ENCODE assay signal across 19 cellular contexts in the genomic region with DNA sequence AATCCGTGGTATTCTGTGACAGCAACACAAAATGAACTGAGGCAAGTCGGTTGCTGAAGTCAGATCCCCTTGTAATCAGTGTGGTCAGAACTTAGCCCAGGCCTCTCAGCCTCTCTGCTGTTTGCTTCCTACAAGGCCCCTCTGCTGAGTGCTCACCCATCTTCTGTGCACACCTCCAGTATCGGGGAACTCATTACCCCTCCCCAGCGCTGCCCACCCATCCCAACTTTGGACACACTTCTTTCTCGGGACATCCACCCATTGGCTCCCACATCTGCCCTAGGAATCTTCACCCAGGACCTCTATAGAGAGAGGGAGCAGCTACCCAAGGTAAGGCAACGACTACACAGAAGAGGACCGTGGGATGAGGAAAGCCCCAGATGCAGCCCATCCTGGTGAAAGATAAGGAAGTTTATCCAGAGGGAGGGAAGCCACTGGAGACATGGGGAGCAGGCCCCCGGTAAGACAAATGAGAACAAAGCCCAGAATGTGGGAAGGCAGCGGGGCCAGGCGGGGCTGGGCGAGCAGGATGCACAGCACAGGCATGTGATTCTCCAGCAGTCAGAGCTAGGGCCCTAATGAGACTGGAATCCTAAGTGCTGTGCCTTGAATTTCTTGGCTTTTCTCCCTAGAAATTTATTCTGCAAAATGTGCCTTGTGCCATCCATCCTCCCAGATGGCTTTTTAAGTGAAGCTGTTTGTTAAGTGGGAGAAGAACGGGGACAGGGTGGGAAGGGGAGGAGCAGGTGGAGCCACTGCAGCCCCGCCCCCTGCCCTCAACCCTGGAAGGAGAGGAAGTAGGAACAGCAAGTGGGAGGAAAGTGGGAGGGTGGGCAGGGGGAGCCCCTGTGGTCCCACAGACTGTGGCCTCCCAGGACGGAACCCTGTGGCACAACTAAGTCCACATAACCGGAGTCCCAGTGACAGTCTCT.
DNase-seq lines count a peak whose midpoint lies in the region; ATAC-seq and TF ChIP-seq lines count a peak whose summit lies in the region.
"Had no signal": no experiment of that assay in that cellular context is flagged by ENCODE, and none has a peak within 500 bp of the region (broad histone marks: within the 10 kb centered on the region; RNA-seq: fewer than 3 reads in every experiment).

No MANE protein-coding gene starts in this region.

- no peak for TF ChIP-seq CTCF in neural progenitor cell (IDR thresholded peaks at IDR 0.05)
- no peak for TF ChIP-seq CTCF in stomach (IDR thresholded peaks at IDR 0.05)

- H3K9me3 ChIP-seq in neural progenitor cell (ENCODE audit: low read depth) (no peaks in the 10 kb centered on the region), stomach (no peaks in the 10 kb centered on the region)
- H3K9me3 ChIP-seq: Caco-2, Peyer's patch had no signal

- H4K20me1 ChIP-seq in neural progenitor cell (ENCODE audit: low read depth): no peaks in the 10 kb centered on the region
- H4K20me1 ChIP-seq: BLaER1 treated with 17β-estradiol and CSF1 and Interleukin-3, amounts not matched to agents 10 nM and 100 nM had no signal

- peaks cover 8% of the 10 kb centered on the region for H3K27me3 Mint-ChIP-seq in neural progenitor cell (ENCODE audit: insufficient read depth, low read depth)
- H3K27me3 Mint-ChIP-seq in stimulated activated naive CD8-positive, alpha-beta T cell treated with anti-CD3 and anti-CD28 coated beads, Interleukin-15, amount 100 ng/mL, for 72 hours: peaks cover 24% of the 10 kb centered on the region

- no peak overlapping the region for H3K4me2 ChIP-seq in neural progenitor cell
- H3K4me2 ChIP-seq: BLaER1 treated with 17β-estradiol and CSF1 and Interleukin-3, amounts not matched to agents 10 nM and 100 nM had no signal

- DNase-seq in H7: peak; percentile 51
- DNase-seq in ecto neural progenitor cell (ENCODE audit: low spot score): peak; percentile 43
- DNase-seq in neural progenitor cell (ENCODE audit: low spot score): no peak
- DNase-seq in stomach: peak; percentile 21
- DNase-seq in Ammon's horn (ENCODE audit: low spot score): no peak
- DNase-seq in dermis blood vessel endothelial cell: no peak
- no peak for DNase-seq in stimulated activated naive CD8-positive, alpha-beta T cell treated with anti-CD3 and anti-CD28 coated beads, Interleukin-15, amount 100 ng/mL, for 72 hours
- DNase-seq: Caco-2; CD4-positive, alpha-beta memory T cell; DMS153; GOT3; MG63; NCI-H1417; NCI-H187; NCI-H446; NCI-H526; Peyer's patch had no signal

- no peak for ATAC-seq in stimulated activated naive CD8-positive, alpha-beta T cell treated with anti-CD3 and anti-CD28 coated beads, Interleukin-15, amount 100 ng/mL, for 72 hours
- ATAC-seq: SK-N-SH treated with all-trans-retinoic acid at 6 μM for 48 hours had no signal

- H3K4me1 ChIP-seq in neural progenitor cell: peaks cover 5% of the 10 kb centered on the region
- no peaks in the 10 kb centered on the region for H3K4me1 ChIP-seq in stomach
- H3K4me1 ChIP-seq: BLaER1 treated with 17β-estradiol and CSF1 and Interleukin-3, amounts not matched to agents 10 nM and 100 nM; Caco-2; Peyer's patch had no signal

- intact Hi-C loops in stomach (cut with DNase I; ENCODE audit: low total_unique reads): no loop called here

- H3F3A ChIP-seq in neural progenitor cell (ENCODE audit: low read depth): no peaks in the 10 kb centered on the region

- H3K4me3 Mint-ChIP-seq in neural progenitor cell: peak overlapping the region; percentile 49
- H3K4me3 Mint-ChIP-seq in stimulated activated naive CD8-positive, alpha-beta T cell treated with anti-CD3 and anti-CD28 coated beads, Interleukin-15, amount 100 ng/mL, for 72 hours: no peak overlapping the region
- H3K4me3 Mint-ChIP-seq: CD4-positive, alpha-beta memory T cell had no signal

- peak overlapping the region; percentile 92 for H3K27ac Mint-ChIP-seq in neural progenitor cell
- no peak overlapping the region for H3K27ac Mint-ChIP-seq in stimulated activated naive CD8-positive, alpha-beta T cell treated with anti-CD3 and anti-CD28 coated beads, Interleukin-15, amount 100 ng/mL, for 72 hours
- H3K27ac Mint-ChIP-seq: CD4-positive, alpha-beta memory T cell had no signal

- H3K36me3 ChIP-seq in H7 (replicated peaks; ENCODE audit: control insufficient read depth, insufficient read depth, low read length) (no peaks in the 10 kb centered on the region), neural progenitor cell (no peaks in the 10 kb centered on the region), stomach (no peaks in the 10 kb centered on the region)
- H3K36me3 ChIP-seq: BLaER1 treated with 17β-estradiol and CSF1 and Interleukin-3, amounts not matched to agents 10 nM and 100 nM; MG63; Peyer's patch had no signal

- H3K4me3 ChIP-seq in H7 (ENCODE audit: insufficient read depth, low read depth, low read length): no peak overlapping the region
- no peak overlapping the region for H3K4me3 ChIP-seq in neural progenitor cell
- H3K4me3 ChIP-seq in stomach: no peak overlapping the region
- H3K4me3 ChIP-seq: BLaER1 treated with 17β-estradiol and CSF1 and Interleukin-3, amounts not matched to agents 10 nM and 100 nM; MG63; Peyer's patch had no signal

- H3K27me3 ChIP-seq in H7 (ENCODE audit: control insufficient read depth, insufficient read depth, low read length) (no peaks in the 10 kb centered on the region), neural progenitor cell (no peaks in the 10 kb centered on the region), stomach (peaks cover 0 to 40% (median 8%) of the 10 kb centered on the region in 3 donors)
- H3K27me3 ChIP-seq: BLaER1 treated with 17β-estradiol and CSF1 and Interleukin-3, amounts not matched to agents 10 nM and 100 nM; MG63; Peyer's patch had no signal

- no peak overlapping the region for H3K9ac ChIP-seq in neural progenitor cell
- H3K9ac ChIP-seq: BLaER1 treated with 17β-estradiol and CSF1 and Interleukin-3, amounts not matched to agents 10 nM and 100 nM had no signal

- 57 to 62% (median 58%) methylated on average over 15 of the region's 15 CpGs for WGBS in stomach, 5 donors

- no peaks in the 10 kb centered on the region for H3K79me2 ChIP-seq in neural progenitor cell (ENCODE audit: low read depth)

- H2AFZ ChIP-seq in neural progenitor cell (replicated peaks): peak overlapping the region; percentile 92

- H3K4me1 Mint-ChIP-seq in neural progenitor cell: peaks cover 4% of the 10 kb centered on the region
- no peaks in the 10 kb centered on the region for H3K4me1 Mint-ChIP-seq in stimulated activated naive CD8-positive, alpha-beta T cell treated with anti-CD3 and anti-CD28 coated beads, Interleukin-15, amount 100 ng/mL, for 72 hours
- H3K4me1 Mint-ChIP-seq: CD4-positive, alpha-beta memory T cell had no signal

- no peak for TF ChIP-seq POLR2A in stomach (IDR thresholded peaks at IDR 0.05)

- no peaks in the 10 kb centered on the region for H3K36me3 Mint-ChIP-seq in neural progenitor cell
- H3K36me3 Mint-ChIP-seq: CD4-positive, alpha-beta memory T cell had no signal

- H3K27ac ChIP-seq in neural progenitor cell (no peak overlapping the region), stomach (no peak overlapping the region)
- H3K27ac ChIP-seq: BLaER1 treated with 17β-estradiol and CSF1 and Interleukin-3, amounts not matched to agents 10 nM and 100 nM; Peyer's patch had no signal

- H3K9me3 Mint-ChIP-seq in neural progenitor cell: no peaks in the 10 kb centered on the region
- peaks cover 13 to 29% of the 10 kb centered on the region in 2 donors for H3K9me3 Mint-ChIP-seq in stimulated activated naive CD8-positive, alpha-beta T cell treated with anti-CD3 and anti-CD28 coated beads, Interleukin-15, amount 100 ng/mL, for 72 hours

- TF ChIP-seq EP300 in stomach (IDR thresholded peaks at IDR 0.05): no peak

Comparison
In these comparisons a context has a peak if more than half of its experiments do, and no peak if none do; other contexts are left out.
1. DNase-seq: peak in H7 (single experiment), ecto neural progenitor cell (single experiment) and stomach (single experiment); none in neural progenitor cell (single experiment), Ammon's horn (single experiment), dermis blood vessel endothelial cell (single experiment) and stimulated activated naive CD8-positive, alpha-beta T cell treated with anti-CD3 and anti-CD28 coated beads, Interleukin-15, amount 100 ng/mL, for 72 hours (0 of 2).